ENCODE assay signal across 8 cellular contexts in the genomic region with DNA sequence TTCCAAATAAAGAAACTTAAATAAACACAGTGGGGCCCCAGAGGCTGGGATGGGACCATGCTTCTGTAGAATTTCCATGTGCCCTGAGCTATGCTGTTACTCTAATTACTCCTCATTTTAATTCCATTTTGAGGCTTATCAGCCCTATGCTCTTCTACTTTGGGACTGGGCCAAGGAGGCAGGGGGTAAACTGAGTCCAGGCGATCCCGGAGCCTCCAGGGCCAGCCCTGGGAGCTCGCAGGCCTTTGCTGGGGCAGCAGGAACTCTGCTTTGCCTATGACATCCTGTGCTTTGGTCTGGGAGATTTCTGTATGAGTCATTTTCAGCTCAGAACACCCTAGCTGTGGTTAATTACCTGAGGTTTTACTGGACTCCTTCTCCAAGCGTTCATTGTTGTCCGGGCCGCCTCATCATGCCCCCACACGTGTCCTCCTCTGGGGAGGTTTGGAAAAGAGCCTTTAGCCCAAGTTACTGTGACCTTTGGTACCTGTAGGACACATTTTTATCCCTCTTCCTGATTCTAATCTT.
DNase-seq lines count a peak whose midpoint lies in the region; ATAC-seq lines count a peak whose summit lies in the region.

No MANE protein-coding gene starts in this region.

- intact Hi-C loops in sciatic nerve (cut with DNase I) = no loop called here

- DNase-seq in GM04504 (ENCODE audit: low read depth) = peak; percentile 13
- DNase-seq in HPDE6-E6E7 (ENCODE audit: extremely low spot score) = peak; percentile 87
- peak; percentile 74 for DNase-seq in glomerular visceral epithelial cell (ENCODE audit: extremely low spot score)
- no peak for DNase-seq in NCI-H2107 (lab: John Stamatoyannopoulos, UW)
- no peak for DNase-seq in pons (ENCODE audit: low spot score)
- DNase-seq in stimulated activated CD4-positive, alpha-beta T cell treated with anti-CD3 and anti-CD28 coated beads, Interleukin-12 subunit alpha, Interleukin-12 subunit beta, amount 100 ng/mL, for 4 hours = no peak
- no peak for DNase-seq in sciatic nerve (ENCODE audit: low spot score)

- ATAC-seq in GM21528 (IDR thresholded peaks at IDR 0.05; ENCODE audit: low FRiP score, unreplicated experiment) (peak; percentile 71), sciatic nerve (no peak)

Comparison
In these comparisons a context has a peak if more than half of its experiments do, and no peak if none do; other contexts are left out.
1. DNase-seq: peak in GM04504 (single experiment), HPDE6-E6E7 (single experiment) and glomerular visceral epithelial cell (single experiment); none in NCI-H2107 (single experiment), pons (single experiment), stimulated activated CD4-positive, alpha-beta T cell treated with anti-CD3 and anti-CD28 coated beads, Interleukin-12 subunit alpha, Interleukin-12 subunit beta, amount 100 ng/mL, for 4 hours (single experiment) and sciatic nerve (single experiment).